Comparison of ENCODE assay signal across 13 cellular contexts in the genomic region with DNA sequence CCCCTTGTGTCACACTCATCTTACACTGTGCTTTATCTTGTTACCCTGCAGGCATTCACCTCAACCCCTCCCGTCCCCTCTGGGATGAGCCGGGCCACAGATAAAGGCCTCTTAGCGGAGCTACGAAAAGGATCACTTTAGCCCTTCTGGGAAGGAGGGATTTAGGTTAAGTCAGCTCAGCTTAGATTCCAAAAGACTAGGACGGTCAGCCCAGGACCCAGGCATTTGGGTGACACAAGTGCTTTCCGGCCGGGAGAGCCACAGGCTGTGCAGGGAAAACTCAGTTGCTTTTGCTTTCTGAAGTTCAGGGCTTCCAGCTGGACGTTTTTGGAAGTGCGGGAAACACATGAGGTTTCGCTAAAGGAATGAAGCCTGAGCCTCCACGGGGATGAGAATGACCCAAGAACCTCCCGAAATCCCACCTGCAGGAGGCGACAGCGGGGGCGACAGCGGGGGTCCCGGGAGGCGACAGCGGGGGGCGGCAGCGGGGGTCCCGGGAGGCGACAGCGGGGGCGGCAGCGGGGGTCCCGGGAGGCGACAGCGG. TPM values are rescaled to one million over a fixed set of nuclear protein-coding genes. Genes with fewer than 3 reads are reported as not detected.
A peak's percentile ranks its signal among the peaks of the same experiment; 100 is the strongest.
DNase-seq lines count a peak whose midpoint lies in the region; ATAC-seq and TF ChIP-seq lines count a peak whose summit lies in the region.
"Had no signal": no experiment of that assay in that cellular context is flagged by ENCODE, and none has a peak within 500 bp of the region (broad histone marks: within the 10 kb centered on the region; RNA-seq: fewer than 3 reads in every experiment).

No MANE protein-coding gene starts in this region.

- H3K27ac ChIP-seq in heart left ventricle: no peak overlapping the region
- H3K27ac ChIP-seq in Peyer's patch: no peak overlapping the region
- H3K27ac ChIP-seq in upper lobe of right lung: no peak overlapping the region

- H3K4me3 ChIP-seq in heart left ventricle (no peak overlapping the region), Peyer's patch (no peak overlapping the region), upper lobe of right lung (no peak overlapping the region)

- H3K36me3 ChIP-seq in heart left ventricle (no peaks in the 10 kb centered on the region), Peyer's patch (no peaks in the 10 kb centered on the region), upper lobe of right lung (no peaks in the 10 kb centered on the region)

- DNase-seq in heart left ventricle (peak in 4 of 5 donors; percentile 9 to 31 (median 11)), cardiac septum (ENCODE audit: low spot score) (no peak), Peyer's patch (peak in 2 of 3 donors; percentile 24 to 45), fibroblast of peridontal ligament (ENCODE audit: extremely low read depth) (peak; percentile 37), upper lobe of right lung (peak; percentile 44)
- DNase-seq in activated naive CD4-positive, alpha-beta T cell treated with anti-CD3 and anti-CD28 coated beads, Interleukin-2, amount 50 U/mL, for 16 hours: no peak
- DNase-seq: activated gamma-delta T cell treated with Interleukin-2 at 50 U/mL for 16 hours; Kasumi-1; kidney glomerular epithelial cell; NCI-H2107; stimulated activated CD4-positive, alpha-beta T cell treated with anti-CD3 and anti-CD28 coated beads, Interleukin-15, amount 100 ng/mL, for 24 hours had no signal

- H3K27me3 ChIP-seq in heart left ventricle (no peaks in the 10 kb centered on the region), Peyer's patch (no peaks in the 10 kb centered on the region), upper lobe of right lung (no peaks in the 10 kb centered on the region)

- no peak for ATAC-seq in heart left ventricle
- no peak for ATAC-seq in upper lobe of right lung
- no peak for ATAC-seq in HG03378 (IDR thresholded peaks at IDR 0.05; ENCODE audit: unreplicated experiment)
- ATAC-seq in GM21360 (IDR thresholded peaks at IDR 0.05; ENCODE audit: unreplicated experiment): no peak

- TF ChIP-seq CTCF in heart left ventricle (IDR thresholded peaks at IDR 0.05) (peak in 1 of 12 donors; percentile 2), Peyer's patch (IDR thresholded peaks at IDR 0.05) (no peak), upper lobe of right lung (IDR thresholded peaks at IDR 0.05) (no peak)

- TF ChIP-seq POLR2A in heart left ventricle (IDR thresholded peaks at IDR 0.05) (no peak), Peyer's patch (IDR thresholded peaks at IDR 0.05) (no peak)

- intact Hi-C loops in heart left ventricle (cut with DNase I): no loop called here
- intact Hi-C loops in cardiac septum (cut with DNase I): no loop called here
- intact Hi-C loops in upper lobe of right lung (cut with DNase I): no loop called here

- H3K4me1 ChIP-seq in heart left ventricle: peaks cover 0 to 8% (median 0%) of the 10 kb centered on the region in 12 donors
- peaks cover 0 to 4% (median 0%) of the 10 kb centered on the region in 4 donors for H3K4me1 ChIP-seq in Peyer's patch
- peaks cover 10% of the 10 kb centered on the region for H3K4me1 ChIP-seq in upper lobe of right lung

- H3K9me3 ChIP-seq in heart left ventricle: no peaks in the 10 kb centered on the region
- no peaks in the 10 kb centered on the region for H3K9me3 ChIP-seq in Peyer's patch
- H3K9me3 ChIP-seq in upper lobe of right lung: no peaks in the 10 kb centered on the region

- WGBS in heart left ventricle, 4 donors: 60 to 74% (median 72%) methylated on average over 8 to 29 of the region's 29 CpGs

RNA-seq across cellular contexts. Expression of a gene that starts 11.6 kb away (rescaled TPM):
- total RNA-seq in heart left ventricle (100 to 1,000 TPM in 1 of 9 donors, 10 to 100 TPM in 8; 60.6 to 121 (median 79.5) TPM), cardiac septum (104 TPM), Peyer's patch (100 to 1,000 TPM in 3 of 4 donors, 10 to 100 TPM in 1; 73.4 to 170 (median 117) TPM), upper lobe of right lung (79.9 TPM)
- polyA plus RNA-seq in heart left ventricle: 100 to 1,000 TPM in 1 of 2 donors, 10 to 100 TPM in 1; 59.4 to 144 TPM

Comparison
In these comparisons a context has a peak if more than half of its experiments do, and no peak if none do; other contexts are left out.
1. DNase-seq: peak in heart left ventricle (4 of 5), Peyer's patch (2 of 3), fibroblast of peridontal ligament (single experiment) and upper lobe of right lung (single experiment); none in cardiac septum (single experiment) and activated naive CD4-positive, alpha-beta T cell treated with anti-CD3 and anti-CD28 coated beads, Interleukin-2, amount 50 U/mL, for 16 hours (single experiment).